ENCODE assay signal across 8 cellular contexts in the genomic region with DNA sequence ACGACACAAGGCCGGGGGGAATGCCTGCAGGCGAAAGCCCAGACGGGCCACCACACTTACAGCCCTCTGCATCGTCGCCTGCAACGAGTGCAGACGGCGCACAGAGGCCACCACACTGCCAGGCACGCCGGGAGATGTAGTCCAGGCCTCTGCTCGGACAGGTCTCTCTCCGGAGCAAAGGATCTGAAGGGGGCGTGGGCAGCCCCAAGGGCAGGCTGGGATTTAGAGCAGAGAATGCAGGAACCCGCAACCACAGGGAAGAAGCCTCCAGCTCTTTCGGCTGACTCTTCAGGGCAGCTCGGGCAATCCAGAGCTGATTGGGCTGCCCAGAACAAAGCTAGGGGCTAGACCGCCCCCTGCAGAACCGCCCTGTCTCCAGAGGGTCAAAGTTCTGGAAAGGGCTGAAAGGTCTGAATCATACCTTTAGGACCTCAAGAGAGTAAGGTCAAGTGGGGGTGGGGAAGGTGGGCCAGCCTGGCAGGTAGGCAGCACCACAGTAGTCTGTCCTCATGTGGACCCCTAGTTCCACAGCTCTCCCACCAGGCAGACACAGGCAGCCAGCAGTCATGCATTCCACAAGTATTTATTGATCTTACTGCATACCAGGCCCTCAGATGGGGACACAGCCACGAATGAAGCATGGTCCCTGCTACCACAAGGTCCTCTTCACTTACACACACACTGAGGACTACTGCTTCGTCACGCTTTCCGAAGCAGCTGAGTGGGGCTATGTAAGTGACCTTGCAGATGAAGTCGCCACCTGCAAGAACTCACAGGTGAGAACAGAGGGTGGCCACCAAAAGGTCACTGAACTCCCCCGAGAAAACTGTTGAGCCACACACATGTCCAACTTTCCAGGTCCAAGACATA. TPM values are rescaled to one million over a fixed set of nuclear protein-coding genes. Genes with fewer than 3 reads are reported as not detected.
DNase-seq lines count a peak whose midpoint lies in the region; ATAC-seq, FAIRE-seq and TF ChIP-seq lines count a peak whose summit lies in the region.

Gene AMT, minus strand, starts transcription at position 95 of the 870 bp plus-strand sequence. Its CDS starts 23 bp downstream, at position 72.

- H3K9me3 ChIP-seq in OCI-LY7 (ENCODE audit: low read length), result no peaks in the 10 kb centered on the region
- no peaks in the 10 kb centered on the region for H3K9me3 ChIP-seq in duodenal mucosa (ENCODE audit: control insufficient read depth in 1 of 2, low read length in 2 of 2)
- H3K9me3 ChIP-seq in HepG2 (ENCODE audit: low read length), result no peaks in the 10 kb centered on the region
- no peaks in the 10 kb centered on the region for H3K9me3 ChIP-seq in subcutaneous abdominal adipose tissue (ENCODE audit: control insufficient read depth in 5 of 5, low read length in 5 of 5)

- H2AFZ ChIP-seq in OCI-LY7 (ENCODE audit: low read length), result no peak within 1 kb of the TSS
- no peak within 1 kb of the TSS for H2AFZ ChIP-seq in HepG2 (ENCODE audit: low read length)

- no peak; the same call in 1 of the 2 replicates for TF ChIP-seq RAD21 in HepG2 (CRISPR knock-in tag; IDR thresholded peaks at IDR 0.05)

- no peak for DNase-seq in OCI-LY7 (ENCODE audit: low spot score)
- peak; percentile 83 for DNase-seq in HepG2 (ENCODE audit: low spot score)
- no peak for DNase-seq in KG1 (lab: John Stamatoyannopoulos, UW)
- no peak for DNase-seq in SIG-M5 treated with dmso at 0.1 percent for 504 hours (lab: John Stamatoyannopoulos, UW; ENCODE audit: unreplicated experiment)
- no peak for DNase-seq in effector CD8-positive, alpha-beta T cell (lab: John Stamatoyannopoulos, UW)
- no peak for DNase-seq in SW 1271 (lab: John Stamatoyannopoulos, UW)

- H3K9me2 ChIP-seq in OCI-LY7 (ENCODE audit: insufficient read depth, low read length), result no peaks in the 10 kb centered on the region

- H3K36me3 ChIP-seq in OCI-LY7 (ENCODE audit: insufficient read depth, low read length) (no peaks in the 10 kb centered on the region), duodenal mucosa (ENCODE audit: control insufficient read depth in 1 of 2, insufficient read depth in 2 of 2, low read length in 2 of 2) (peaks cover 0 to 19% of the 10 kb centered on the region in 2 donors), HepG2 (replicated peaks in 1 of 2; ENCODE audit: control insufficient read depth in 1 of 2, insufficient read depth in 2 of 2, low read length in 2 of 2) (peaks cover 0 to 2% of the 10 kb centered on the region in 2 experiments; a peak in 1 of 5 replicates), subcutaneous abdominal adipose tissue (ENCODE audit: control insufficient read depth in 5 of 5, insufficient read depth in 5 of 5, low read length in 5 of 5) (peaks cover 0 to 53% (median 36%) of the 10 kb centered on the region in 5 donors)

- peak; percentile 61 to 75; a peak in 2 of 4 replicates for TF ChIP-seq POLR2A in HepG2 (IDR thresholded peaks at IDR 0.05; ENCODE audit: insufficient read depth in 1 of 2, low read depth in 2 of 2, low read length in 2 of 2)

- H3K27ac ChIP-seq in OCI-LY7 (ENCODE audit: low read depth, low read length, poor library complexity, severe bottlenecking) (no peak within 1 kb of the TSS), duodenal mucosa (ENCODE audit: low read depth, low read length) (no peak within 1 kb of the TSS), HepG2 (ENCODE audit: extremely low read length, insufficient read depth, low read length) (peak within 1 kb of the TSS; percentile 89), subcutaneous abdominal adipose tissue (ENCODE audit: low read depth, low read length) (no peak within 1 kb of the TSS)

- intact Hi-C loops in OCI-LY7 (cut with micrococcal nuclease; ENCODE audit: unreplicated experiment) (no loop called here), HepG2 (cut with micrococcal nuclease; ENCODE audit: unreplicated experiment) (no loop called here)

- in situ Hi-C loops in HepG2 (cut with HindIII; ENCODE audit: extremely low pct_ligation_motif_present, low pct_unique_long_range_greater_than_20kb), result no loop called here

- H3K4me1 ChIP-seq in OCI-LY7 (ENCODE audit: insufficient read depth, low read length, poor library complexity, severe bottlenecking) (peaks cover 3% of the 10 kb centered on the region), duodenal mucosa (ENCODE audit: control insufficient read depth in 1 of 2, insufficient read depth in 2 of 2, low read length in 2 of 2) (peaks cover 16 to 18% of the 10 kb centered on the region in 2 donors), HepG2 (ENCODE audit: insufficient read depth, low read length) (peaks cover 55% of the 10 kb centered on the region), subcutaneous abdominal adipose tissue (ENCODE audit: control insufficient read depth in 5 of 5, insufficient read depth in 5 of 5, low read length in 5 of 5) (peaks cover 0 to 30% (median 19%) of the 10 kb centered on the region in 5 donors)

- peak; percentile 91 for FAIRE-seq in HepG2 (lab: Jason Lieb, UNC)

- TF ChIP-seq EP300 in HepG2 (IDR thresholded peaks at IDR 0.05; ENCODE audit: low read depth in 2 of 2, low read length in 2 of 2) (peak in 1 of 2 experiments; percentile 47; a peak in 2 of 4 replicates), HepG2 (CRISPR knock-in tag; IDR thresholded peaks at IDR 0.05; ENCODE audit: borderline replicate concordance) (no peak)

- H4K20me1 ChIP-seq in OCI-LY7 (ENCODE audit: insufficient read depth, low read length) (no peaks in the 10 kb centered on the region), HepG2 (ENCODE audit: insufficient read depth, low read length) (no peaks in the 10 kb centered on the region)

- BruUV-seq in OCI-LY7 (replicated peaks; lab: Mats Ljungman, UMichigan), result TSS peak; percentile 70
- BruUV-seq in HepG2 (replicated peaks; lab: Mats Ljungman, UMichigan), result no TSS peak

- TF ChIP-seq CTCF in OCI-LY7 (conservative IDR thresholded peaks at IDR 0.05; ENCODE audit: low read length) (no peak), HepG2 (CRISPR knock-in tag; IDR thresholded peaks at IDR 0.05) (peak; percentile 30; the same call in 1 of the 2 replicates)

- 22% methylated on average over 6 of the region's 25 CpGs for WGBS in HepG2 (ENCODE audit: low lambda C conversion rate)

- ATAC-seq in HepG2, result peak; percentile 91

- H3K27me3 ChIP-seq in duodenal mucosa (ENCODE audit: control insufficient read depth in 1 of 2, insufficient read depth in 2 of 2, low read length in 2 of 2) (no peaks in the 10 kb centered on the region), HepG2 (ENCODE audit: control insufficient read depth in 1 of 2, insufficient read depth in 2 of 2, low read length in 2 of 2) (no peaks in the 10 kb centered on the region), subcutaneous abdominal adipose tissue (ENCODE audit: control insufficient read depth in 5 of 5, insufficient read depth in 4 of 5, low read length in 5 of 5) (no peaks in the 10 kb centered on the region)

- CTCF ChIA-PET in OCI-LY7 (lab: Charles Lee; ENCODE audit: unreplicated experiment) (no interaction called here), HepG2 (lab: Yijun Ruan, JAX; ENCODE audit: low intra/inter-chr PET ratio, low total read pairs) (interaction anchor here (1.4 kb wide), 1 partner anchor 83 kb away, joined by 3 read pairs; the partner anchor contains the start of gene USP4)

- POLR2A ChIA-PET in OCI-LY7 (lab: Charles Lee), result no interaction called here
- POLR2A ChIA-PET in HepG2 (lab: Yijun Ruan, JAX), result interaction anchor here (0.6 to 3.1 kb wide), 17 partner anchors 8 to 415 kb away, joined by 3 to 48 read pairs (median 5); partner anchors contain the start of genes DAG1, GPX1, QRICH1 and RHOA

- H3K9ac ChIP-seq in duodenal mucosa (ENCODE audit: low read depth in 1 of 2, low read length in 2 of 2) (peak within 1 kb of the TSS; percentile 55 to 74), HepG2 (ENCODE audit: insufficient read depth, low read depth, low read length) (peak within 1 kb of the TSS; percentile 80), subcutaneous abdominal adipose tissue (ENCODE audit: low read length in 5 of 5) (peak within 1 kb of the TSS in 1 of 5 donors; percentile 19)

- no peak within 1 kb of the TSS for H3K4me3 ChIP-seq in OCI-LY7 (ENCODE audit: low read depth, low read length, poor library complexity, severe bottlenecking)
- H3K4me3 ChIP-seq in duodenal mucosa (ENCODE audit: low read depth in 1 of 2, low read length in 2 of 2), result peak within 1 kb of the TSS; percentile 70 to 89
- peak within 1 kb of the TSS; percentile 60 to 89 (median 64) for H3K4me3 ChIP-seq in HepG2 (replicated peaks in 1 of 3; ENCODE audit: insufficient read depth in 1 of 3, low read depth in 2 of 3, low read length in 3 of 3)
- H3K4me3 ChIP-seq in subcutaneous abdominal adipose tissue (ENCODE audit: low read depth in 1 of 5, low read length in 5 of 5), result peak within 1 kb of the TSS in 4 of 5 donors; percentile 4 to 47 (median 32)

- H3K4me2 ChIP-seq in OCI-LY7 (ENCODE audit: low read length), result no peak within 1 kb of the TSS
- peak within 1 kb of the TSS; percentile 100 for H3K4me2 ChIP-seq in HepG2 (ENCODE audit: low read depth, low read length)

- H3K79me2 ChIP-seq in OCI-LY7 (ENCODE audit: insufficient read depth, low read depth, low read length), result no peaks in the 10 kb centered on the region
- H3K79me2 ChIP-seq in HepG2 (ENCODE audit: insufficient read depth, low read length), result peaks cover 3% of the 10 kb centered on the region

RNA-seq across cellular contexts. Expression of gene AMT, which starts in this region (rescaled TPM):
- 5.3 and 5.4 TPM in 2 replicates for total RNA-seq in OCI-LY7 (2014; rRNA removed; shearing (Covaris generic))
- total RNA-seq in OCI-LY7 (2022) (6.0 and 7.8 TPM in 2 replicates), HepG2 (2016; rRNA removed; fragmentation: Illumina TruSeq; extraction: Trizol) (32.5 and 35.3 TPM in 2 replicates)
- 12.9 and 16.7 TPM in 2 replicates for total RNA-seq in HepG2 (2016; cell fraction: cytosol; rRNA removed; fragmentation: Illumina TruSeq; extraction: Trizol; ENCODE audit: low read depth)
- total RNA-seq in HepG2 (2016; cell fraction: insoluble cytoplasmic fraction; rRNA removed; fragmentation: Illumina TruSeq; extraction: Trizol), result 33.2 and 38.6 TPM in 2 replicates
- 16.9 and 22.1 TPM in 2 replicates for total RNA-seq in HepG2 (2016; cell fraction: membrane; rRNA removed; fragmentation: Illumina TruSeq; extraction: Trizol)
- 22.8 and 23.3 TPM in 2 replicates for total RNA-seq in HepG2 (2016; cell fraction: nucleus; rRNA removed; fragmentation: Illumina TruSeq; extraction: Trizol)
- polyA plus RNA-seq in HepG2 (2011; rRNA removed), result 59.0 and 59.2 TPM in 2 replicates
- 37.6 and 44.9 TPM in 2 replicates for polyA plus RNA-seq in HepG2 (2011; cell fraction: cytosol; rRNA removed)
- 201 and 205 TPM in 2 replicates for polyA plus RNA-seq in HepG2 (2011; cell fraction: nucleus; rRNA removed)
- polyA plus RNA-seq in HepG2 (2012), result 19.8 and 30.2 TPM in 2 replicates
- 8.3 and 9.4 TPM in 2 replicates for polyA plus RNA-seq in HepG2 (2016; cell fraction: cytosol; fragmentation: Illumina TruSeq; extraction: Trizol; ENCODE audit: low read depth)
- 36.2 and 36.3 TPM in 2 replicates for polyA plus RNA-seq in HepG2 (2016; cell fraction: insoluble cytoplasmic fraction; fragmentation: Illumina TruSeq; extraction: Trizol; ENCODE audit: low read depth)
- polyA plus RNA-seq in HepG2 (2016; cell fraction: membrane; fragmentation: Illumina TruSeq; extraction: Trizol; ENCODE audit: low read depth), result 14.7 and 18.6 TPM in 2 replicates
- 57.5 and 61.4 TPM in 2 replicates for polyA plus RNA-seq in HepG2 (2016; cell fraction: nucleus; fragmentation: Illumina TruSeq; extraction: Trizol; ENCODE audit: insufficient read depth, low read depth)
- 0.72 and 63.8 TPM in 2 replicates for polyA minus RNA-seq in HepG2 (2011; rRNA and poly(A)+ RNA removed; ENCODE audit: low replicate concordance)
- polyA minus RNA-seq in HepG2 (2011; cell fraction: cytosol; rRNA and poly(A)+ RNA removed), result 17.1 and 17.9 TPM in 2 replicates
- polyA minus RNA-seq in HepG2 (2011; cell fraction: nucleus; rRNA and poly(A)+ RNA removed), result 21.5 and 23.1 TPM in 2 replicates
